ENCODE assay signal across 1 cellular context in the genomic region with DNA sequence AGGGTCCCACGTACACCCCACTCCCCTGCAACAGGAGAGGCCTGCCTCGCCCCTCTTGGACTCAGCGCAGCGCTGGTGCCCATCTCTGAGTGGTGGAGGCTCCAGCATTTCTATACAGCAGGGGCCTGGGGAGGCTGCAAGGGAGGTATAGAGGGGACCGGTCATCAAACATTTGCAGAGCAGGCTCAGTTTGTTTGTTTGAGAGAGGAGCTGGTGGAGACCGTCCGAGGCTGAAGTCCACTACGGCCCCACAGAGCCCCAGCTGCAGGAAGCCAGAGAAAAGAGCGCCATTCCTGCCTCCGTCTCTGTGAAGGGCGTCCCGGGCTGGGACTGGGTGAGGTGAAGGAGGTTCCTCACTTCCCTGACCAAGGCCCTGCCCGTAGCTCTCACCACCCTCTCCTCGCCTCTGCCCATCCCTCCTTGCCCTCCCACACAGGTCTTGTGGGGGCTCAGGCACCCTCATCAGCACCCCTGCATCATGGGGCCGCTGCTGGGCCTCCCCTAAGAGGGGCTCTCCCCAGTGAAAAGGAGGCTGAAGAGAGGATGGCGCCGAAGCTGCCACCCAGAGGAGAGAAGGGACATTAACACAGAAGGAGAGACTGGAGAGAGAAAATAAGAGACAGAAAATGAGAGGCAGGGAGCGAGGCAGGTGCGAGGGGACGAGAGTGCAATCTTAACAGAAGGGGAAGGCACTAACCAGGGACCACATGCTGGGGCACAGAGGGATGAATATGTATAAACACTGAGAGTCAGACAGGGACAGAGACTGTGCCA.
TF ChIP-seq lines count a peak whose summit lies in the region.

No MANE protein-coding gene starts in this region.

TF ChIP-seq in HepG2, 621 proteins besides CTCF, POLR2A, EP300 and RAD21 (continues in another document):
- TF ChIP-seq, protein P1, sequence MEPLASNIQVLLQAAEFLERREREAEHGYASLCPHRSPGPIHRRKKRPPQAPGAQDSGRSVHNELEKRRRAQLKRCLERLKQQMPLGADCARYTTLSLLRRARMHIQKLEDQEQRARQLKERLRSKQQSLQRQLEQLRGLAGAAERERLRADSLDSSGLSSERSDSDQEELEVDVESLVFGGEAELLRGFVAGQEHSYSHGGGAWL (CRISPR knock-in tag; IDR thresholded peaks at IDR 0.05): peak; percentile 45; the same call in 1 of the 2 replicates
- 0 out of 2 replicates have a peak, but pooled peaks have one; percentile 68 for TF ChIP-seq PAX8 (CRISPR knock-in tag; IDR thresholded peaks at IDR 0.05; ENCODE audit: borderline replicate concordance)
- TF ChIP-seq HDAC1 (CRISPR knock-in tag; IDR thresholded peaks at IDR 0.05): peak; percentile 38; the same call in 1 of the 2 replicates
- TF ChIP-seq HDAC2 (CRISPR knock-in tag; IDR thresholded peaks at IDR 0.05): peak; percentile 61; the same call in 1 of the 2 replicates
- no peak for TF ChIP-seq MAFF (IDR thresholded peaks at IDR 0.05; ENCODE audit: low read depth, low read length)
- TF ChIP-seq, protein P2, sequence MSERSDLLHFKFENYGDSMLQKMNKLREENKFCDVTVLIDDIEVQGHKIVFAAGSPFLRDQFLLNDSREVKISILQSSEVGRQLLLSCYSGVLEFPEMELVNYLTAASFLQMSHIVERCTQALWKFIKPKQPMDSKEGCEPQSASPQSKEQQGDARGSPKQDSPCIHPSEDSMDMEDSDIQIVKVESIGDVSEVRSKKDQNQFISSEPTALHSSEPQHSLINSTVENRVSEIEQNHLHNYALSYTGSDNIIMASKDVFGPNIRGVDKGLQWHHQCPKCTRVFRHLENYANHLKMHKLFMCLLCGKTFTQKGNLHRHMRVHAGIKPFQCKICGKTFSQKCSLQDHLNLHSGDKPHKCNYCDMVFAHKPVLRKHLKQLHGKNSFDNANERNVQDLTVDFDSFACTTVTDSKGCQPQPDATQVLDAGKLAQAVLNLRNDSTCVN (CRISPR knock-in tag; IDR thresholded peaks at IDR 0.05; ENCODE audit: borderline replicate concordance): peak; percentile 52; the same call in 1 of the 2 replicates
- 0 out of 2 replicates have a peak, but pooled peaks have one; percentile 13 for TF ChIP-seq ZNF709 (CRISPR knock-in tag; IDR thresholded peaks at IDR 0.05)
- 0 out of 2 replicates have a peak, but pooled peaks have one; percentile 65 for TF ChIP-seq KLF12 (CRISPR knock-in tag; IDR thresholded peaks at IDR 0.05; ENCODE audit: borderline replicate concordance)
- TF ChIP-seq, protein P3, sequence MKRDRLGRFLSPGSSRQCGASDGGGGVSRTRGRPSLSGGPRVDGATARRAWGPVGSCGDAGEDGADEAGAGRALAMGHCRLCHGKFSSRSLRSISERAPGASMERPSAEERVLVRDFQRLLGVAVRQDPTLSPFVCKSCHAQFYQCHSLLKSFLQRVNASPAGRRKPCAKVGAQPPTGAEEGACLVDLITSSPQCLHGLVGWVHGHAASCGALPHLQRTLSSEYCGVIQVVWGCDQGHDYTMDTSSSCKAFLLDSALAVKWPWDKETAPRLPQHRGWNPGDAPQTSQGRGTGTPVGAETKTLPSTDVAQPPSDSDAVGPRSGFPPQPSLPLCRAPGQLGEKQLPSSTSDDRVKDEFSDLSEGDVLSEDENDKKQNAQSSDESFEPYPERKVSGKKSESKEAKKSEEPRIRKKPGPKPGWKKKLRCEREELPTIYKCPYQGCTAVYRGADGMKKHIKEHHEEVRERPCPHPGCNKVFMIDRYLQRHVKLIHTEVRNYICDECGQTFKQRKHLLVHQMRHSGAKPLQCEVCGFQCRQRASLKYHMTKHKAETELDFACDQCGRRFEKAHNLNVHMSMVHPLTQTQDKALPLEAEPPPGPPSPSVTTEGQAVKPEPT (CRISPR knock-in tag; IDR thresholded peaks at IDR 0.05; ENCODE audit: low read depth): 0 out of 2 replicates have a peak, but pooled peaks have one; percentile 50
- no peak for TF ChIP-seq ZNF597 (CRISPR knock-in tag; IDR thresholded peaks at IDR 0.05)
- no peak for TF ChIP-seq THYN1 (CRISPR knock-in tag; IDR thresholded peaks at IDR 0.05; ENCODE audit: borderline replicate concordance, low read depth)
- TF ChIP-seq, protein P4, sequence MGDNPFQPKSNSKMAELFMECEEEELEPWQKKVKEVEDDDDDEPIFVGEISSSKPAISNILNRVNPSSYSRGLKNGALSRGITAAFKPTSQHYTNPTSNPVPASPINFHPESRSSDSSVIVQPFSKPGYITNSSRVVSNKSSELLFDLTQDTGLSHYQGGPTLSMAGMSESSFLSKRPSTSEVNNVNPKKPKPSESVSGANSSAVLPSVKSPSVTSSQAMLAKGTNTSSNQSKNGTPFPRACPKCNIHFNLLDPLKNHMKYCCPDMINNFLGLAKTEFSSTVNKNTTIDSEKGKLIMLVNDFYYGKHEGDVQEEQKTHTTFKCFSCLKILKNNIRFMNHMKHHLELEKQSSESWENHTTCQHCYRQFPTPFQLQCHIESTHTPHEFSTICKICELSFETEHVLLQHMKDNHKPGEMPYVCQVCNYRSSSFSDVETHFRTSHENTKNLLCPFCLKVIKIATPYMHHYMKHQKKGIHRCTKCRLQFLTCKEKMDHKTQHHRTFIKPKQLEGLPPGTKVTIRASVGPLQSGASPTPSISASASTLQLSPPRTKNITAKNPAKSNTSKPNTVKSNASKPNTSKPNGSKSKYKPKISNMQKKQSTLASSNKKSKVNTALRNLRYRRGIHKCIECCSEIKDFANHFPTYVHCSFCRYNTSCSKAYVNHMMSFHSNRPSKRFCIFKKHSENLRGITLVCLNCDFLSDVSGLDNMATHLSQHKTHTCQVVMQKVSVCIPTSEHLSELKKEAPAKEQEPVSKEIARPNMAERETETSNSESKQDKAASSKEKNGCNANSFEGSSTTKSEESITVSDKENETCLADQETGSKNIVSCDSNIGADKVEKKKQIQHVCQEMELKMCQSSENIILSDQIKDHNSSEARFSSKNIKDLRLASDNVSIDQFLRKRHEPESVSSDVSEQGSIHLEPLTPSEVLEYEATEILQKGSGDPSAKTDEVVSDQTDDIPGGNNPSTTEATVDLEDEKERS (CRISPR knock-in tag; IDR thresholded peaks at IDR 0.05): no peak
- no peak; the same call in 1 of the 2 replicates for TF ChIP-seq ZNF563 (CRISPR knock-in tag; IDR thresholded peaks at IDR 0.05)
- TF ChIP-seq NCOA2 (CRISPR knock-in tag; IDR thresholded peaks at IDR 0.05): peak; percentile 66
- peak; percentile 95 for TF ChIP-seq PAXIP1 (CRISPR knock-in tag; conservative IDR thresholded peaks at IDR 0.05)
- TF ChIP-seq ZSCAN25 (CRISPR knock-in tag; IDR thresholded peaks at IDR 0.05): peak; percentile 98
- TF ChIP-seq ZBTB7B (CRISPR knock-in tag; IDR thresholded peaks at IDR 0.05): peak; percentile 71; the same call in 1 of the 2 replicates
- TF ChIP-seq TARDBP (CRISPR knock-in tag; IDR thresholded peaks at IDR 0.05): 0 out of 2 replicates have a peak, but pooled peaks have one; percentile 71
- no peak for TF ChIP-seq ZMAT5 (CRISPR knock-in tag; IDR thresholded peaks at IDR 0.05; ENCODE audit: borderline replicate concordance, low read depth)
- peak; percentile 60; the same call in 1 of the 2 replicates for TF ChIP-seq HNRNPL (IDR thresholded peaks at IDR 0.05; ENCODE audit: low read depth, low read length)
- peak; percentile 38; the same call in 1 of the 2 replicates for TF ChIP-seq AHDC1 (CRISPR knock-in tag; IDR thresholded peaks at IDR 0.05; ENCODE audit: borderline replicate concordance)
- TF ChIP-seq, protein P5, sequence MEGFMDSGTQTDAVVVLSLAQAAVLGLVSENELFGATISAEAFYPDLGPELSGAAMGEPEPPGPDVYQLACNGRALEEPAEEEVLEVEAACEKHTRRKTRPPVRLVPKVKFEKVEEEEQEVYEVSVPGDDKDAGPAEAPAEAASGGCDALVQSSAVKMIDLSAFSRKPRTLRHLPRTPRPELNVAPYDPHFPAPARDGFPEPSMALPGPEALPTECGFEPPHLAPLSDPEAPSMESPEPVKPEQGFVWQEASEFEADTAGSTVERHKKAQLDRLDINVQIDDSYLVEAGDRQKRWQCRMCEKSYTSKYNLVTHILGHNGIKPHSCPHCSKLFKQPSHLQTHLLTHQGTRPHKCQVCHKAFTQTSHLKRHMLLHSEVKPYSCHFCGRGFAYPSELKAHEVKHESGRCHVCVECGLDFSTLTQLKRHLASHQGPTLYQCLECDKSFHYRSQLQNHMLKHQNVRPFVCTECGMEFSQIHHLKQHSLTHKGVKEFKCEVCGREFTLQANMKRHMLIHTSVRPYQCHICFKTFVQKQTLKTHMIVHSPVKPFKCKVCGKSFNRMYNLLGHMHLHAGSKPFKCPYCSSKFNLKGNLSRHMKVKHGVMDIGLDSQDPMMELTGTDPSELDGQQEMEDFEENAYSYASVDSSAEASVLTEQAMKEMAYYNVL (CRISPR knock-in tag; IDR thresholded peaks at IDR 0.05; ENCODE audit: borderline replicate concordance): peak; percentile 65; the same call in 1 of the 2 replicates
- no peak for TF ChIP-seq GLI4 (CRISPR knock-in tag; IDR thresholded peaks at IDR 0.05; ENCODE audit: borderline replicate concordance)
- peak; percentile 36; the same call in 1 of the 2 replicates for TF ChIP-seq ZKSCAN5 (CRISPR knock-in tag; IDR thresholded peaks at IDR 0.05)
- TF ChIP-seq, protein P6, sequence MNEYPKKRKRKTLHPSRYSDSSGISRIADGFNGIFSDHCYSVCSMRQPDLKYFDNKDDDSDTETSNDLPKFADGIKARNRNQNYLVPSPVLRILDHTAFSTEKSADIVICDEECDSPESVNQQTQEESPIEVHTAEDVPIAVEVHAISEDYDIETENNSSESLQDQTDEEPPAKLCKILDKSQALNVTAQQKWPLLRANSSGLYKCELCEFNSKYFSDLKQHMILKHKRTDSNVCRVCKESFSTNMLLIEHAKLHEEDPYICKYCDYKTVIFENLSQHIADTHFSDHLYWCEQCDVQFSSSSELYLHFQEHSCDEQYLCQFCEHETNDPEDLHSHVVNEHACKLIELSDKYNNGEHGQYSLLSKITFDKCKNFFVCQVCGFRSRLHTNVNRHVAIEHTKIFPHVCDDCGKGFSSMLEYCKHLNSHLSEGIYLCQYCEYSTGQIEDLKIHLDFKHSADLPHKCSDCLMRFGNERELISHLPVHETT (CRISPR knock-in tag; conservative IDR thresholded peaks at IDR 0.05): peak; percentile 59; the same call in 1 of the 2 replicates
